ENCODE assay signal across 24 cellular contexts in genomic region chr2:54473876-54474275, GRCh38.
"Had no signal": no experiment of that assay in that cellular context is flagged by ENCODE, and none has a peak within 500 bp of the region (broad histone marks: within the 10 kb centered on the region; RNA-seq: fewer than 3 reads in every experiment).

No MANE protein-coding gene starts in this region.

- H3K36me3 ChIP-seq: left lung, pancreas, suprapubic skin, upper lobe of left lung had no signal

- H3K9me3 ChIP-seq: left lung, mucosa of descending colon, pancreas, suprapubic skin, upper lobe of left lung had no signal

- DNase-seq: activated CD4-positive, alpha-beta T cell treated with anti-CD3 and anti-CD28 coated beads, Interleukin-2, amount 50 U/mL, for 1 hour; activated CD4-positive, CD25-positive, alpha-beta regulatory T cell treated with anti-CD3 and anti-CD28 coated beads, Interleukin-2, amount 50 U/mL, for 72 hours; activated CD8-positive, alpha-beta memory T cell treated with anti-CD3 and anti-CD28 coated beads for 24 hours; activated CD8-positive, alpha-beta memory T cell treated with anti-CD3 and anti-CD28 coated beads, Interleukin-2, amount 50 U/mL, for 48 hours; activated effector memory CD4-positive, alpha-beta T cell treated with anti-CD3 and anti-CD28 coated beads, Interleukin-2, amount 50 U/mL, for 16 hours; activated T-cell treated with anti-CD3 and anti-CD28 coated beads, Interleukin-2, amount 50 U/mL, for 72 hours; dorsolateral prefrontal cortex; foreskin fibroblast; glutamatergic neuron; kidney; left lung; mammary epithelial cell; mucosa of descending colon; naive thymus-derived CD8-positive, alpha-beta T cell; pancreas; stimulated activated CD4-positive, alpha-beta T cell treated with anti-CD3 and anti-CD28 coated beads, Interleukin-12 subunit alpha, Interleukin-12 subunit beta, amount 100 ng/mL, for 4 hours; stimulated activated CD4-positive, alpha-beta T cell treated with anti-CD3 and anti-CD28 coated beads, Interleukin-1b, Interleukin-23, amount 100 ng/mL, for 48 hours; stimulated activated CD8-positive, alpha-beta memory T cell treated with anti-CD3 and anti-CD28 coated beads, Interleukin-4, amount 100 ng/mL, for 48 hours; stimulated activated naive CD4-positive, alpha-beta T cell treated with Interleukin-2 at 50 U/mL for 16 hours; SW 1271; T-helper 2 cell; upper lobe of left lung had no signal

- H3K27ac ChIP-seq: pancreas, suprapubic skin, VCaP had no signal

- H3K27me3 ChIP-seq: dorsolateral prefrontal cortex, left lung, pancreas, suprapubic skin, upper lobe of left lung had no signal

- ATAC-seq: activated T-cell treated with anti-CD3 and anti-CD28 coated beads, Interleukin-2, amount 50 U/mL, for 72 hours; left lung; mucosa of descending colon; naive thymus-derived CD8-positive, alpha-beta T cell; pancreas had no signal

- H3K4me3 ChIP-seq: dorsolateral prefrontal cortex, left lung, mucosa of descending colon, pancreas, suprapubic skin, upper lobe of left lung had no signal
